In genomic region chr5:133052317-133053175, GRCh38 we compare ENCODE assay signal across 8 cellular contexts. TPM values are rescaled to one million over a fixed set of nuclear protein-coding genes. Genes with fewer than 3 reads are reported as not detected.
DNase-seq lines count a peak whose midpoint lies in the region; ATAC-seq lines count a peak whose summit lies in the region.

No MANE protein-coding gene starts in this region.

- H3K27ac ChIP-seq in epithelial cell of prostate = peak overlapping the region; percentile 98

- ATAC-seq in activated CD4-positive, CD25-positive, alpha-beta regulatory T cell treated with anti-CD3 and anti-CD28 coated beads, Interleukin-2, amount 50 U/mL, for 24 hours = no peak
- ATAC-seq in HG02870 (IDR thresholded peaks at IDR 0.05; ENCODE audit: unreplicated experiment) = peak; percentile 14

- peak; percentile 10 to 45 (median 15) for DNase-seq in activated CD4-positive, CD25-positive, alpha-beta regulatory T cell (lab: John Stamatoyannopoulos, UW)
- DNase-seq in NCI-H69 (lab: John Stamatoyannopoulos, UW) (peak; percentile 69), epithelial cell of prostate (ENCODE audit: low read depth, low spot score) (no peak), mucosa of gallbladder (ENCODE audit: low spot score) (peak; percentile 67)
- DNase-seq in activated CD8-positive, alpha-beta memory T cell treated with anti-CD3 and anti-CD28 coated beads, Interleukin-2, amount 50 U/mL, for 4 hours = peak; percentile 38
- peak; percentile 22 for DNase-seq in stimulated activated CD8-positive, alpha-beta memory T cell treated with anti-CD3 and anti-CD28 coated beads, Interleukin-7, amount 100 ng/mL, for 24 hours (ENCODE audit: low read depth)

RNA-seq across cellular contexts. Expression of gene HSPA4, which starts 0.7 kb away (rescaled TPM):
- total RNA-seq in mucosa of gallbladder = 91.0 TPM

RNA-seq across cellular contexts. Expression of gene ZCCHC10, which starts 26.2 kb away (rescaled TPM):
- 18.5 TPM for total RNA-seq in mucosa of gallbladder
